In genomic region chr9:128102861-128103588, GRCh38 we compare ENCODE assay signal across 1 cellular context.
TF ChIP-seq lines count a peak whose summit lies in the region.

No MANE protein-coding gene starts in this region.

TF ChIP-seq in HepG2, 621 proteins besides CTCF, POLR2A, EP300 and RAD21 (continued from another document and continues in another):
- TF ChIP-seq ZNF687 (CRISPR knock-in tag; IDR thresholded peaks at IDR 0.05) (peak; percentile 100), HMG20A (CRISPR knock-in tag; IDR thresholded peaks at IDR 0.05; ENCODE audit: borderline replicate concordance) (peak; percentile 94), ZNF713 (CRISPR knock-in tag; IDR thresholded peaks at IDR 0.05) (no peak), U2AF1 (optimal IDR thresholded peaks at IDR 0.05; ENCODE audit: low read depth, low read length) (no peak), PRMT3 (CRISPR knock-in tag; IDR thresholded peaks at IDR 0.05; ENCODE audit: borderline replicate concordance, low read depth) (peak; percentile 71; the same call in 1 of the 2 replicates), ZNF678 (CRISPR knock-in tag; IDR thresholded peaks at IDR 0.05) (peak; percentile 82), ZNF788 (CRISPR knock-in tag; IDR thresholded peaks at IDR 0.05; ENCODE audit: borderline replicate concordance) (peak; percentile 98), HDAC2 (CRISPR knock-in tag; IDR thresholded peaks at IDR 0.05) (peak; percentile 99), PCBP1 (IDR thresholded peaks at IDR 0.05; ENCODE audit: borderline replicate concordance, low read depth, low read length) (no peak), FOXJ3 (CRISPR knock-in tag; IDR thresholded peaks at IDR 0.05; ENCODE audit: borderline replicate concordance) (no peak; the same call in 1 of the 2 replicates), SRSF4 (IDR thresholded peaks at IDR 0.05; ENCODE audit: low read depth, low read length, poor library complexity, severe bottlenecking) (no peak), ZNF121 (CRISPR knock-in tag; IDR thresholded peaks at IDR 0.05) (peak; percentile 63; the same call in 1 of the 2 replicates), ELF1 (CRISPR knock-in tag; IDR thresholded peaks at IDR 0.05) (peak; percentile 68), ZNF841 (CRISPR knock-in tag; IDR thresholded peaks at IDR 0.05; ENCODE audit: borderline replicate concordance) (no peak), SAFB2 (CRISPR knock-in tag; IDR thresholded peaks at IDR 0.05; ENCODE audit: borderline replicate concordance, low read depth) (peak; percentile 34; the same call in 1 of the 2 replicates), CBX5 (CRISPR knock-in tag; IDR thresholded peaks at IDR 0.05; ENCODE audit: borderline replicate concordance) (peak; percentile 92), ZNF468 (CRISPR knock-in tag; IDR thresholded peaks at IDR 0.05) (0 out of 2 replicates have a peak, but pooled peaks have one; percentile 52), ZFYVE20 (CRISPR knock-in tag; IDR thresholded peaks at IDR 0.05; ENCODE audit: borderline replicate concordance, low read depth) (no peak), ZBTB7A (CRISPR knock-in tag; IDR thresholded peaks at IDR 0.05) (no peak), ZSCAN9 (CRISPR knock-in tag; IDR thresholded peaks at IDR 0.05; ENCODE audit: borderline replicate concordance) (peak; percentile 96), TCF7 (IDR thresholded peaks at IDR 0.05; ENCODE audit: low read depth) (peak; percentile 77), ZNF451 (CRISPR knock-in tag; IDR thresholded peaks at IDR 0.05) (peak; percentile 97), THAP11 (CRISPR knock-in tag; IDR thresholded peaks at IDR 0.05) (peak; percentile 84), TRIM24 (CRISPR knock-in tag; IDR thresholded peaks at IDR 0.05) (peak; percentile 88; the same call in 1 of the 2 replicates), ZNF577 (CRISPR knock-in tag; IDR thresholded peaks at IDR 0.05; ENCODE audit: borderline replicate concordance, low read depth) (no peak), SNRNP70 (IDR thresholded peaks at IDR 0.05; ENCODE audit: low read depth, low read length) (no peak), ATF5 (CRISPR knock-in tag; IDR thresholded peaks at IDR 0.05; ENCODE audit: low read depth) (peak; percentile 90), MZF1 (CRISPR knock-in tag; IDR thresholded peaks at IDR 0.05; ENCODE audit: borderline replicate concordance) (peak; percentile 38; the same call in 1 of the 2 replicates), CCAR2 (optimal IDR thresholded peaks at IDR 0.05; ENCODE audit: low read depth, low read length) (no peak), HMGA1 (CRISPR knock-in tag; conservative IDR thresholded peaks at IDR 0.05) (no peak), NFE2L1 (CRISPR knock-in tag; IDR thresholded peaks at IDR 0.05; ENCODE audit: borderline replicate concordance) (no peak), RCOR2 (CRISPR knock-in tag; IDR thresholded peaks at IDR 0.05) (peak; percentile 91), ZBTB8A (CRISPR knock-in tag; IDR thresholded peaks at IDR 0.05; ENCODE audit: borderline replicate concordance, low read depth) (0 out of 2 replicates have a peak, but pooled peaks have one; percentile 70), KAT8 (CRISPR knock-in tag; IDR thresholded peaks at IDR 0.05) (peak; percentile 85), ZNF780A (CRISPR knock-in tag; IDR thresholded peaks at IDR 0.05) (peak; percentile 72; the same call in 1 of the 2 replicates), FOXO4 (CRISPR knock-in tag; conservative IDR thresholded peaks at IDR 0.05) (no peak), CENPX (CRISPR knock-in tag; IDR thresholded peaks at IDR 0.05) (no peak), MAZ (IDR thresholded peaks at IDR 0.05; ENCODE audit: borderline replicate concordance, low read depth, low read length) (no peak), MAZ (CRISPR knock-in tag; IDR thresholded peaks at IDR 0.05; ENCODE audit: low read depth) (peak; percentile 96), ZNF143 (CRISPR knock-in tag; IDR thresholded peaks at IDR 0.05) (no peak; the same call in 1 of the 2 replicates), CAMTA2 (CRISPR knock-in tag; IDR thresholded peaks at IDR 0.05; ENCODE audit: borderline replicate concordance) (peak; percentile 66; the same call in 1 of the 2 replicates), ZNF710 (CRISPR knock-in tag; IDR thresholded peaks at IDR 0.05; ENCODE audit: borderline replicate concordance) (peak; percentile 94), ZNF256 (CRISPR knock-in tag; conservative IDR thresholded peaks at IDR 0.05) (no peak), DMAP1 (CRISPR knock-in tag; IDR thresholded peaks at IDR 0.05) (peak; percentile 94)
- TF ChIP-seq, protein P1, sequence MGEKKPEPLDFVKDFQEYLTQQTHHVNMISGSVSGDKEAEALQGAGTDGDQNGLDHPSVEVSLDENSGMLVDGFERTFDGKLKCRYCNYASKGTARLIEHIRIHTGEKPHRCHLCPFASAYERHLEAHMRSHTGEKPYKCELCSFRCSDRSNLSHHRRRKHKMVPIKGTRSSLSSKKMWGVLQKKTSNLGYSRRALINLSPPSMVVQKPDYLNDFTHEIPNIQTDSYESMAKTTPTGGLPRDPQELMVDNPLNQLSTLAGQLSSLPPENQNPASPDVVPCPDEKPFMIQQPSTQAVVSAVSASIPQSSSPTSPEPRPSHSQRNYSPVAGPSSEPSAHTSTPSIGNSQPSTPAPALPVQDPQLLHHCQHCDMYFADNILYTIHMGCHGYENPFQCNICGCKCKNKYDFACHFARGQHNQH (CRISPR knock-in tag; IDR thresholded peaks at IDR 0.05): peak; percentile 98
- TF ChIP-seq, protein P2, sequence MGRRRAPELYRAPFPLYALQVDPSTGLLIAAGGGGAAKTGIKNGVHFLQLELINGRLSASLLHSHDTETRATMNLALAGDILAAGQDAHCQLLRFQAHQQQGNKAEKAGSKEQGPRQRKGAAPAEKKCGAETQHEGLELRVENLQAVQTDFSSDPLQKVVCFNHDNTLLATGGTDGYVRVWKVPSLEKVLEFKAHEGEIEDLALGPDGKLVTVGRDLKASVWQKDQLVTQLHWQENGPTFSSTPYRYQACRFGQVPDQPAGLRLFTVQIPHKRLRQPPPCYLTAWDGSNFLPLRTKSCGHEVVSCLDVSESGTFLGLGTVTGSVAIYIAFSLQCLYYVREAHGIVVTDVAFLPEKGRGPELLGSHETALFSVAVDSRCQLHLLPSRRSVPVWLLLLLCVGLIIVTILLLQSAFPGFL (CRISPR knock-in tag; IDR thresholded peaks at IDR 0.05): no peak
- TF ChIP-seq, protein P3, sequence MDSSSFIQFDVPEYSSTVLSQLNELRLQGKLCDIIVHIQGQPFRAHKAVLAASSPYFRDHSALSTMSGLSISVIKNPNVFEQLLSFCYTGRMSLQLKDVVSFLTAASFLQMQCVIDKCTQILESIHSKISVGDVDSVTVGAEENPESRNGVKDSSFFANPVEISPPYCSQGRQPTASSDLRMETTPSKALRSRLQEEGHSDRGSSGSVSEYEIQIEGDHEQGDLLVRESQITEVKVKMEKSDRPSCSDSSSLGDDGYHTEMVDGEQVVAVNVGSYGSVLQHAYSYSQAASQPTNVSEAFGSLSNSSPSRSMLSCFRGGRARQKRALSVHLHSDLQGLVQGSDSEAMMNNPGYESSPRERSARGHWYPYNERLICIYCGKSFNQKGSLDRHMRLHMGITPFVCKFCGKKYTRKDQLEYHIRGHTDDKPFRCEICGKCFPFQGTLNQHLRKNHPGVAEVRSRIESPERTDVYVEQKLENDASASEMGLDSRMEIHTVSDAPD (CRISPR knock-in tag; IDR thresholded peaks at IDR 0.05): peak; percentile 96
- TF ChIP-seq, protein P4, sequence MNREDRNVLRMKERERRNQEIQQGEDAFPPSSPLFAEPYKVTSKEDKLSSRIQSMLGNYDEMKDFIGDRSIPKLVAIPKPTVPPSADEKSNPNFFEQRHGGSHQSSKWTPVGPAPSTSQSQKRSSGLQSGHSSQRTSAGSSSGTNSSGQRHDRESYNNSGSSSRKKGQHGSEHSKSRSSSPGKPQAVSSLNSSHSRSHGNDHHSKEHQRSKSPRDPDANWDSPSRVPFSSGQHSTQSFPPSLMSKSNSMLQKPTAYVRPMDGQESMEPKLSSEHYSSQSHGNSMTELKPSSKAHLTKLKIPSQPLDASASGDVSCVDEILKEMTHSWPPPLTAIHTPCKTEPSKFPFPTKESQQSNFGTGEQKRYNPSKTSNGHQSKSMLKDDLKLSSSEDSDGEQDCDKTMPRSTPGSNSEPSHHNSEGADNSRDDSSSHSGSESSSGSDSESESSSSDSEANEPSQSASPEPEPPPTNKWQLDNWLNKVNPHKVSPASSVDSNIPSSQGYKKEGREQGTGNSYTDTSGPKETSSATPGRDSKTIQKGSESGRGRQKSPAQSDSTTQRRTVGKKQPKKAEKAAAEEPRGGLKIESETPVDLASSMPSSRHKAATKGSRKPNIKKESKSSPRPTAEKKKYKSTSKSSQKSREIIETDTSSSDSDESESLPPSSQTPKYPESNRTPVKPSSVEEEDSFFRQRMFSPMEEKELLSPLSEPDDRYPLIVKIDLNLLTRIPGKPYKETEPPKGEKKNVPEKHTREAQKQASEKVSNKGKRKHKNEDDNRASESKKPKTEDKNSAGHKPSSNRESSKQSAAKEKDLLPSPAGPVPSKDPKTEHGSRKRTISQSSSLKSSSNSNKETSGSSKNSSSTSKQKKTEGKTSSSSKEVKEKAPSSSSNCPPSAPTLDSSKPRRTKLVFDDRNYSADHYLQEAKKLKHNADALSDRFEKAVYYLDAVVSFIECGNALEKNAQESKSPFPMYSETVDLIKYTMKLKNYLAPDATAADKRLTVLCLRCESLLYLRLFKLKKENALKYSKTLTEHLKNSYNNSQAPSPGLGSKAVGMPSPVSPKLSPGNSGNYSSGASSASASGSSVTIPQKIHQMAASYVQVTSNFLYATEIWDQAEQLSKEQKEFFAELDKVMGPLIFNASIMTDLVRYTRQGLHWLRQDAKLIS (CRISPR knock-in tag; IDR thresholded peaks at IDR 0.05): no peak; the same call in 1 of the 2 replicates
- TF ChIP-seq, protein P5, sequence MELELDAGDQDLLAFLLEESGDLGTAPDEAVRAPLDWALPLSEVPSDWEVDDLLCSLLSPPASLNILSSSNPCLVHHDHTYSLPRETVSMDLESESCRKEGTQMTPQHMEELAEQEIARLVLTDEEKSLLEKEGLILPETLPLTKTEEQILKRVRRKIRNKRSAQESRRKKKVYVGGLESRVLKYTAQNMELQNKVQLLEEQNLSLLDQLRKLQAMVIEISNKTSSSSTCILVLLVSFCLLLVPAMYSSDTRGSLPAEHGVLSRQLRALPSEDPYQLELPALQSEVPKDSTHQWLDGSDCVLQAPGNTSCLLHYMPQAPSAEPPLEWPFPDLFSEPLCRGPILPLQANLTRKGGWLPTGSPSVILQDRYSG (CRISPR knock-in tag; IDR thresholded peaks at IDR 0.05): no peak
